ENCODE assay signal across 27 cellular contexts in the genomic region with DNA sequence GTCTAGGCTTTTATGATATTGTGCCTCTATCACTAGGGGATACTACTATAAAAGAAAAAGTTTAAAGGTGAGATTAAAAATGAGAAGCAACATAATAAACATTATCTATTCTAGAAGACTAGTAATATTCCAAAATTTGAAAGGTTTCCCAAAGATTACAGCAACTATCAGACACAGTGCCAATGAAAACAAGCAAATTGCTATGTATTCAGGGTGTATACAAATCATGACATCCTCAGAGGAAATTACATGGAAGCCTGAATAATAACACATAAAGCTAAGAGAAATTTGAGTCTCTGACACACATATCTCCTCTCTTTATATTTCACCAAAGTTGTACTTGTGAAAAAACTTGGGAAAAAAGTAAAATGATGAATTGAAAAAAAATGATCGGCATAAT.
"Had no signal": no experiment of that assay in that cellular context is flagged by ENCODE, and none has a peak within 500 bp of the region (broad histone marks: within the 10 kb centered on the region; RNA-seq: fewer than 3 reads in every experiment).

No MANE protein-coding gene starts in this region.

- H3K27ac ChIP-seq: PC-9, RWPE1, SJCRH30, SK-N-MC had no signal

- H3K9me3 ChIP-seq: SJCRH30 had no signal

- FAIRE-seq: RCC 7860 had no signal

- H3K4me1 ChIP-seq: SJCRH30 had no signal

- H3K4me2 ChIP-seq: PC-9 had no signal

- H3K4me3 ChIP-seq: PC-9, SJCRH30, SK-N-MC had no signal

- H3K36me3 ChIP-seq: SJCRH30 had no signal

- H2AFZ ChIP-seq: PC-9 had no signal

- H3K27me3 ChIP-seq: SJCRH30 had no signal

- DNase-seq: Kasumi-1, KBM-7, MM.1S, MV-4-11, NCI-H1092, NCI-H1105, NCI-H1417 treated with DMSO at 0.1 percent for 48 hours, NCI-H1436 treated with DMSO at 0.1 percent for 48 hours, NCI-H1694 treated with DMSO at 0.1 percent for 48 hours, NCI-H187 treated with DMSO at 0.1 percent for 48 hours, NCI-H2029, NCI-H2081, NCI-H2171 treated with DMSO at 0.1 percent for 48 hours, NCI-H2227 treated with DMSO at 0.1 percent for 48 hours, NCI-H345, NCI-H446, NCI-H510A treated with DMSO at 0.1 percent for 48 hours, NCI-H524 treated with DMSO at 0.1 percent for 48 hours, NCI-H526 treated with DMSO at 0.1 percent for 48 hours, NCI-H774, PC-9, SHP77, SIG-M5, SJCRH30 had no signal
